8 cellular contexts compared by ENCODE assay signal in genomic region chr18:46481048-46481846, GRCh38.
DNase-seq lines count a peak whose midpoint lies in the region; ATAC-seq and TF ChIP-seq lines count a peak whose summit lies in the region.

No MANE protein-coding gene starts in this region.

- intact Hi-C loops in heart right ventricle (cut with DNase I): loop anchor here in 9 of 10 donors (1.0 to 10.0 kb wide), 9 partner anchors 66 to 316 kb away; a partner anchor contains a TSS
- intact Hi-C loops in spleen (cut with DNase I; ENCODE audit: low total_unique reads): loop anchor here (5.0 kb wide), 1 partner anchor 199 kb away; no protein-coding TSS in a partner anchor

- 57 to 59% methylated on average over 9 of the region's 9 CpGs for WGBS in heart right ventricle, 2 donors
- WGBS in spleen, 5 donors: 47 to 54% (median 50%) methylated on average over 8 to 9 of the region's 9 CpGs

- H3K27me3 ChIP-seq in RWPE2 (ENCODE audit: insufficient read depth, poor library complexity, severe bottlenecking): no peaks in the 10 kb centered on the region
- no peaks in the 10 kb centered on the region for H3K27me3 ChIP-seq in heart right ventricle
- H3K27me3 ChIP-seq in spleen (replicated peaks in 1 of 7): peaks cover 0 to 24% (median 0%) of the 10 kb centered on the region in 7 donors

- TF ChIP-seq POLR2A in spleen (IDR thresholded peaks at IDR 0.05): no peak

- TF ChIP-seq CTCF in RWPE2 (IDR thresholded peaks at IDR 0.05; ENCODE audit: poor library complexity, severe bottlenecking) (peak; percentile 55), heart right ventricle (IDR thresholded peaks at IDR 0.05) (peak; percentile 55 to 81 (median 75)), spleen (IDR thresholded peaks at IDR 0.05 in 8 of 11, conservative IDR thresholded peaks at IDR 0.05 in 3 of 11) (peak; percentile 65 to 88 (median 76))

- H3K27ac ChIP-seq in RWPE2 (ENCODE audit: poor library complexity, severe bottlenecking) (no peak overlapping the region), heart right ventricle (no peak overlapping the region), spleen (no peak overlapping the region)

- ATAC-seq in RWPE2 (ENCODE audit: low read depth) (no peak), heart right ventricle (peak in 6 of 8 donors; percentile 23 to 64 (median 60)), GM21576 (IDR thresholded peaks at IDR 0.05; ENCODE audit: unreplicated experiment) (no peak), HG03439 (IDR thresholded peaks at IDR 0.05; ENCODE audit: unreplicated experiment) (no peak)

- H3K36me3 ChIP-seq in RWPE2 (ENCODE audit: low read depth): no peaks in the 10 kb centered on the region
- H3K36me3 ChIP-seq in heart right ventricle: no peaks in the 10 kb centered on the region
- H3K36me3 ChIP-seq in spleen: peaks cover 0 to 13% (median 0%) of the 10 kb centered on the region in 6 donors

- H3K4me1 ChIP-seq in RWPE2 (ENCODE audit: insufficient read depth, poor library complexity, severe bottlenecking): no peaks in the 10 kb centered on the region
- H3K4me1 ChIP-seq in heart right ventricle: peaks cover 0 to 9% (median 0%) of the 10 kb centered on the region in 9 donors
- H3K4me1 ChIP-seq in spleen: no peaks in the 10 kb centered on the region

- DNase-seq in DMS153 treated with DMSO at 0.1 percent for 48 hours (lab: John Stamatoyannopoulos, UW; ENCODE audit: unreplicated experiment) (peak; percentile 36), HT-29 (ENCODE audit: low spot score) (peak; percentile 54), RWPE2 (ENCODE audit: low spot score) (no peak), heart right ventricle (peak in 1 of 2 donors; percentile 42), spleen (no peak)
- peak; percentile 57 for DNase-seq in activated naive CD4-positive, alpha-beta T cell treated with Interleukin-2 at 50 U/mL for 16 hours

- H3K4me3 ChIP-seq in RWPE2 (ENCODE audit: severe bottlenecking) (no peak overlapping the region), heart right ventricle (no peak overlapping the region), spleen (no peak overlapping the region)

- H3K9me3 ChIP-seq in RWPE2 (ENCODE audit: severe bottlenecking) (no peaks in the 10 kb centered on the region), heart right ventricle (peaks cover 0 to 10% (median 4%) of the 10 kb centered on the region in 11 donors), spleen (peaks cover 0 to 13% (median 10%) of the 10 kb centered on the region in 8 donors)

Comparison
In these comparisons a context has a peak if more than half of its experiments do, and no peak if none do; other contexts are left out.
1. DNase-seq: peak in DMS153 treated with DMSO at 0.1 percent for 48 hours (single experiment), HT-29 (single experiment) and activated naive CD4-positive, alpha-beta T cell treated with Interleukin-2 at 50 U/mL for 16 hours (single experiment); none in RWPE2 (single experiment) and spleen (single experiment).
2. ATAC-seq: peak in heart right ventricle (6 of 8); none in RWPE2 (single experiment), GM21576 (single experiment) and HG03439 (single experiment).
3. Peak in every context shown above with its lines, with median percentiles within 50 percentile points of each other: CTCF ChIP-seq.